20 cellular contexts compared by ENCODE assay signal in genomic region chrX:30714138-30714537, GRCh38.
A peak's percentile ranks its signal among the peaks of the same experiment; 100 is the strongest.
DNase-seq lines count a peak whose midpoint lies in the region; ATAC-seq, FAIRE-seq and TF ChIP-seq lines count a peak whose summit lies in the region.
"Had no signal": no experiment of that assay in that cellular context is flagged by ENCODE, and none has a peak within 500 bp of the region (broad histone marks: within the 10 kb centered on the region; RNA-seq: fewer than 3 reads in every experiment).

No MANE protein-coding gene starts in this region.

- intact Hi-C loops in kidney (cut with DNase I) (no loop called here), posterior vena cava (cut with DNase I) (loop anchor here in 1 of 2 donors (5.0 kb wide), 1 partner anchor 142 kb away; no protein-coding TSS in a partner anchor)

- no peaks in the 10 kb centered on the region for H3K27me3 Mint-ChIP-seq in activated CD4-positive, alpha-beta memory T cell treated with anti-CD3 and anti-CD28 coated beads, Interleukin-2, amount 10 ng/mL, durations not matched to agents 7 days and 5 days
- H3K27me3 Mint-ChIP-seq: IgD-negative memory B cell, naive B cell had no signal

- H4K20me1 ChIP-seq in BLaER1 = no peaks in the 10 kb centered on the region
- H4K20me1 ChIP-seq in smooth muscle cell (ENCODE audit: low read depth) = no peaks in the 10 kb centered on the region

- H3K4me1 ChIP-seq in BLaER1 = peaks cover 19% of the 10 kb centered on the region
- H3K4me1 ChIP-seq in smooth muscle cell (ENCODE audit: low read depth) = no peaks in the 10 kb centered on the region
- H3K4me1 ChIP-seq in kidney (ENCODE audit: control insufficient read depth in 1 of 2, insufficient read depth in 1 of 2, low read depth in 1 of 2, low read length in 2 of 2) = no peaks in the 10 kb centered on the region
- H3K4me1 ChIP-seq: body of pancreas, colonic mucosa, thyroid gland had no signal

- peak; percentile 1 for DNase-seq in GM12865 (ENCODE audit: low read depth)
- no peak for DNase-seq in activated CD4-positive, alpha-beta memory T cell treated with anti-CD3 and anti-CD28 coated beads, Interleukin-2, amount 10 ng/mL, durations not matched to agents 7 days and 5 days
- DNase-seq in smooth muscle cell (lab: John Stamatoyannopoulos, UW; ENCODE audit: unreplicated experiment) = no peak
- no peak for DNase-seq in kidney
- no peak for DNase-seq in NCI-H1092 (lab: John Stamatoyannopoulos, UW)
- no peak for DNase-seq in posterior vena cava (ENCODE audit: low spot score)
- DNase-seq: AML-193, body of pancreas, colonic mucosa, hippocampal formation, islet precursor cell, naive B cell, NCI-H2029 treated with DMSO at 0.1 percent for 48 hours, NCI-H446 treated with DMSO at 0.1 percent for 48 hours, thyroid gland had no signal

- peak overlapping the region; percentile 65 for H3K27ac Mint-ChIP-seq in activated CD4-positive, alpha-beta memory T cell treated with anti-CD3 and anti-CD28 coated beads, Interleukin-2, amount 10 ng/mL, durations not matched to agents 7 days and 5 days

- H3K27ac ChIP-seq in BLaER1 (no peak overlapping the region), smooth muscle cell (ENCODE audit: low read depth) (no peak overlapping the region), kidney (ENCODE audit: low read depth in 2 of 2, low read length in 2 of 2) (no peak overlapping the region)
- H3K27ac ChIP-seq: body of pancreas, colonic mucosa, skin epidermis, thyroid gland had no signal

- no peaks in the 10 kb centered on the region for H3K9me3 Mint-ChIP-seq in activated CD4-positive, alpha-beta memory T cell treated with anti-CD3 and anti-CD28 coated beads, Interleukin-2, amount 10 ng/mL, durations not matched to agents 7 days and 5 days

- H3K4me1 Mint-ChIP-seq in activated CD4-positive, alpha-beta memory T cell treated with anti-CD3 and anti-CD28 coated beads, Interleukin-2, amount 10 ng/mL, durations not matched to agents 7 days and 5 days = peaks cover 51% of the 10 kb centered on the region

- H3K27me3 ChIP-seq in BLaER1 (no peaks in the 10 kb centered on the region), smooth muscle cell (ENCODE audit: low read depth) (no peaks in the 10 kb centered on the region)
- H3K27me3 ChIP-seq: body of pancreas, colonic mucosa, thyroid gland had no signal

- no peak for FAIRE-seq in kidney (lab: Jason Lieb, UNC)

- H3K9ac ChIP-seq in BLaER1 = no peak overlapping the region
- H3K9ac ChIP-seq in smooth muscle cell (ENCODE audit: low read depth) = no peak overlapping the region
- no peak overlapping the region for H3K9ac ChIP-seq in kidney (ENCODE audit: low read length in 2 of 2)

- H3K79me2 ChIP-seq in smooth muscle cell (ENCODE audit: low read depth) = no peaks in the 10 kb centered on the region

- POLR2A ChIA-PET in activated CD4-positive, alpha-beta memory T cell treated with anti-CD3 and anti-CD28 coated beads, Interleukin-2, amount 10 ng/mL, durations not matched to agents 7 days and 5 days (lab: Charles Lee) = interaction anchor here (0.7 to 2.0 kb wide), 3 partner anchors 14 to 176 kb away, joined by 3 to 8 read pairs (median 3); no protein-coding TSS in a partner anchor

- no peak overlapping the region for H3K4me3 Mint-ChIP-seq in activated CD4-positive, alpha-beta memory T cell treated with anti-CD3 and anti-CD28 coated beads, Interleukin-2, amount 10 ng/mL, durations not matched to agents 7 days and 5 days

- TF ChIP-seq CTCF in GM12865 (IDR thresholded peaks at IDR 0.05; ENCODE audit: insufficient read depth, low read depth, low read length, missing control alignments) = no peak
- no peak for TF ChIP-seq CTCF in smooth muscle cell (IDR thresholded peaks at IDR 0.05; ENCODE audit: borderline replicate concordance, insufficient read depth, poor library complexity, severe bottlenecking)
- TF ChIP-seq CTCF in kidney (IDR thresholded peaks at IDR 0.05; ENCODE audit: borderline replicate concordance, extremely low read depth, insufficient read depth) = no peak

- H2AFZ ChIP-seq in smooth muscle cell (ENCODE audit: low read depth) = no peak overlapping the region

- H3K4me3 ChIP-seq in BLaER1 = no peak overlapping the region
- no peak overlapping the region for H3K4me3 ChIP-seq in GM12865 (ENCODE audit: low read depth, low read length)
- H3K4me3 ChIP-seq in smooth muscle cell = no peak overlapping the region
- H3K4me3 ChIP-seq in kidney (ENCODE audit: low read length in 2 of 2) = no peak overlapping the region
- H3K4me3 ChIP-seq: body of pancreas, colonic mucosa, lung, skin epidermis, thyroid gland had no signal

- H3K36me3 Mint-ChIP-seq in activated CD4-positive, alpha-beta memory T cell treated with anti-CD3 and anti-CD28 coated beads, Interleukin-2, amount 10 ng/mL, durations not matched to agents 7 days and 5 days (ENCODE audit: low read depth) = peaks cover 51% of the 10 kb centered on the region

- H3K4me2 ChIP-seq in BLaER1 = peak overlapping the region; percentile 3; the same call in 1 of the 2 replicates
- no peak overlapping the region for H3K4me2 ChIP-seq in smooth muscle cell

- H3K9me3 ChIP-seq in BLaER1 (no peaks in the 10 kb centered on the region), smooth muscle cell (replicated peaks; ENCODE audit: low read depth) (no peaks in the 10 kb centered on the region), kidney (ENCODE audit: control insufficient read depth in 1 of 2, low read length in 2 of 2) (no peaks in the 10 kb centered on the region)
- H3K9me3 ChIP-seq: body of pancreas, colonic mucosa, thyroid gland had no signal

- H3F3A ChIP-seq in smooth muscle cell (ENCODE audit: low read depth) = no peaks in the 10 kb centered on the region

- peak; percentile 49 for ATAC-seq in HG02981 (IDR thresholded peaks at IDR 0.05; ENCODE audit: unreplicated experiment)
- ATAC-seq: body of pancreas had no signal

- H3K36me3 ChIP-seq in BLaER1 = peaks cover 11% of the 10 kb centered on the region
- no peaks in the 10 kb centered on the region for H3K36me3 ChIP-seq in smooth muscle cell (ENCODE audit: low read depth)
- peaks cover 3 to 5% of the 10 kb centered on the region in 2 donors for H3K36me3 ChIP-seq in kidney (ENCODE audit: control insufficient read depth in 1 of 2, insufficient read depth in 2 of 2, low read length in 2 of 2)
- H3K36me3 ChIP-seq: colonic mucosa, thyroid gland had no signal

- CTCF ChIA-PET in activated CD4-positive, alpha-beta memory T cell treated with anti-CD3 and anti-CD28 coated beads, Interleukin-2, amount 10 ng/mL, durations not matched to agents 7 days and 5 days (lab: Charles Lee) = interaction anchor here (1.0 to 2.4 kb wide), 3 partner anchors 13 to 79 kb away, joined by 4 to 5 read pairs (median 4); no protein-coding TSS in a partner anchor

- WGBS in smooth muscle cell (ENCODE audit: low lambda C conversion rate) = 89% methylated on average over 1 of the region's 1 CpG
